In genomic region chr6:42136508-42137191, GRCh38 we compare ENCODE assay signal across 8 cellular contexts. TPM values are rescaled to one million over a fixed set of nuclear protein-coding genes. Genes with fewer than 3 reads are reported as not detected.
A peak's percentile ranks its signal among the peaks of the same experiment; 100 is the strongest.
DNase-seq lines count a peak whose midpoint lies in the region; ATAC-seq, FAIRE-seq and TF ChIP-seq lines count a peak whose summit lies in the region.

No MANE protein-coding gene starts in this region.

- no peaks in the 10 kb centered on the region for H3K9me3 ChIP-seq in HEK293 (ENCODE audit: control insufficient read depth, insufficient read depth, low read depth, low read length)
- H3K9me3 ChIP-seq in small intestine (ENCODE audit: control insufficient read depth, low read depth): no peaks in the 10 kb centered on the region

- TF ChIP-seq CTCF in HEK293 (tag by site-specific recombination; IDR thresholded peaks at IDR 0.05): peak; percentile 80

- DNase-seq in COLO829 (ENCODE audit: low spot score) (peak; percentile 47), fibroblast of gingiva (ENCODE audit: low read depth) (peak; percentile 19), small intestine (peak; percentile 96), mesenteric fat pad (ENCODE audit: low spot score) (no peak), Ammon's horn (ENCODE audit: low spot score) (no peak)
- DNase-seq in T-helper 2 cell treated with Interferon-gamma antibody and Interleukin-4, amounts not matched to agents 5 μg/mL and 100 μg/mL, for 36 hours (ENCODE audit: low spot score): peak; percentile 9

- no peaks in the 10 kb centered on the region for H3K9me3 Mint-ChIP-seq in T-helper 2 cell treated with Interferon-gamma antibody and Interleukin-4, amounts not matched to agents 5 μg/mL and 100 μg/mL, for 36 hours

- peaks cover 23% of the 10 kb centered on the region for H3K4me1 ChIP-seq in HEK293 (ENCODE audit: control insufficient read depth, insufficient read depth, low read length)
- H3K4me1 ChIP-seq in small intestine (ENCODE audit: control insufficient read depth in 2 of 2, insufficient read depth in 1 of 2, low read depth in 1 of 2, low read length in 1 of 2): peaks cover 2% of the 10 kb centered on the region in 2 donors

- H3K36me3 ChIP-seq in HEK293 (ENCODE audit: control insufficient read depth in 2 of 2, insufficient read depth in 1 of 2, low read length in 2 of 2) (no peaks in the 10 kb centered on the region), small intestine (ENCODE audit: control insufficient read depth in 2 of 2, insufficient read depth in 2 of 2, low read length in 2 of 2) (no peaks in the 10 kb centered on the region)

- POLR2A ChIA-PET in HEK293 (lab: Yijun Ruan, JAX): interaction anchor here (1.0 to 1.1 kb wide), 2 partner anchors 15 to 86 kb away, joined by 3 to 4 read pairs; partner anchors contain the start of gene TAF8

- H3K27me3 Mint-ChIP-seq in T-helper 2 cell treated with Interferon-gamma antibody and Interleukin-4, amounts not matched to agents 5 μg/mL and 100 μg/mL, for 36 hours (ENCODE audit: low read depth): peaks cover 28% of the 10 kb centered on the region

- no peak overlapping the region for H3K27ac Mint-ChIP-seq in T-helper 2 cell treated with Interferon-gamma antibody and Interleukin-4, amounts not matched to agents 5 μg/mL and 100 μg/mL, for 36 hours

- H3K4me3 Mint-ChIP-seq in T-helper 2 cell treated with Interferon-gamma antibody and Interleukin-4, amounts not matched to agents 5 μg/mL and 100 μg/mL, for 36 hours: no peak overlapping the region

- CTCF ChIA-PET in HEK293 (lab: Yijun Ruan, JAX): interaction anchor here (0.6 to 2.3 kb wide), 8 partner anchors 27 to 712 kb away, joined by 3 to 8 read pairs (median 3); no protein-coding TSS in a partner anchor

- H3K4me1 Mint-ChIP-seq in T-helper 2 cell treated with Interferon-gamma antibody and Interleukin-4, amounts not matched to agents 5 μg/mL and 100 μg/mL, for 36 hours (ENCODE audit: low read depth): peaks cover 6% of the 10 kb centered on the region

- no peaks in the 10 kb centered on the region for H3K36me3 Mint-ChIP-seq in T-helper 2 cell treated with Interferon-gamma antibody and Interleukin-4, amounts not matched to agents 5 μg/mL and 100 μg/mL, for 36 hours (ENCODE audit: low read depth)

- 13 to 40% (median 26%) methylated on average over 14 of the region's 14 CpGs for WGBS in small intestine, 3 donors

- no peak for FAIRE-seq in small intestine (lab: Jason Lieb, UNC)

- ATAC-seq in HG03139 (IDR thresholded peaks at IDR 0.05; ENCODE audit: unreplicated experiment): no peak

- H3K27me3 ChIP-seq in small intestine (ENCODE audit: control insufficient read depth in 2 of 2, insufficient read depth in 2 of 2, low read length in 2 of 2): peaks cover 0 to under 1% of the 10 kb centered on the region in 2 donors

- H3K4me3 ChIP-seq in HEK293 (ENCODE audit: low read depth, low read length) (no peak overlapping the region), small intestine (ENCODE audit: low read depth in 1 of 2, low read length in 2 of 2) (no peak overlapping the region)

- H3K27ac ChIP-seq in HEK293 (ENCODE audit: extremely low read depth, low read depth, low read length) (peak overlapping the region; percentile 56), small intestine (ENCODE audit: low read depth in 1 of 2, low read length in 1 of 2) (peak overlapping the region; percentile 96 to 97)

TF ChIP-seq in HEK293, 187 proteins besides CTCF, POLR2A, EP300 and RAD21 (continues in another document):
- TF ChIP-seq ZNF18 (tag by site-specific recombination; IDR thresholded peaks at IDR 0.05) (peak; percentile 67; the same call in 1 of the 2 replicates), ZBTB20 (tag by site-specific recombination; IDR thresholded peaks at IDR 0.05) (peak; percentile 56; the same call in 1 of the 2 replicates), ZNF571 (tag by site-specific recombination; IDR thresholded peaks at IDR 0.05) (no peak), SP3 (tag by site-specific recombination; IDR thresholded peaks at IDR 0.05) (peak; percentile 71), ZNF341 (tag by site-specific recombination; IDR thresholded peaks at IDR 0.05; ENCODE audit: low read depth) (peak; percentile 77), OSR2 (tag by site-specific recombination; IDR thresholded peaks at IDR 0.05) (peak; percentile 58; the same call in 1 of the 2 replicates), PRDM10 (tag by site-specific recombination; IDR thresholded peaks at IDR 0.05) (peak; percentile 60; the same call in 1 of the 2 replicates), GLIS1 (tag by site-specific recombination; IDR thresholded peaks at IDR 0.05) (peak; percentile 73), ZBTB11 (tag by site-specific recombination; conservative IDR thresholded peaks at IDR 0.05; ENCODE audit: low read depth) (peak; percentile 54), GLIS2 (tag by site-specific recombination; IDR thresholded peaks at IDR 0.05) (peak; percentile 78), ZNF639 (tag by site-specific recombination; IDR thresholded peaks at IDR 0.05) (peak; percentile 48; the same call in 1 of the 2 replicates)

RNA-seq across cellular contexts. Expression of gene C6orf132, which starts 5.8 kb away (rescaled TPM):
- 100 to 1,000 TPM in 2 of 3 donors, 10 to 100 TPM in 1; 44.1 to 198 (median 119) TPM for polyA plus RNA-seq in small intestine
- total RNA-seq in mesenteric fat pad: 1.3 TPM

RNA-seq across cellular contexts. Expression of gene GUCA1A, which starts 36.5 kb away (rescaled TPM):
- under 1 TPM in 1 of 3 donors, not detected in 2; 0.69 TPM for polyA plus RNA-seq in small intestine
- not detected for total RNA-seq in mesenteric fat pad

RNA-seq across cellular contexts. Expression of gene GUCA1B, which starts 58.1 kb away (rescaled TPM):
- polyA plus RNA-seq in small intestine: under 1 TPM in 1 of 3 donors, not detected in 2; 0.36 TPM
- total RNA-seq in mesenteric fat pad: 0.71 TPM

Comparison
In these comparisons a context has a peak if more than half of its experiments do, and no peak if none do; other contexts are left out.
1. DNase-seq: peak in COLO829 (single experiment), T-helper 2 cell treated with Interferon-gamma antibody and Interleukin-4, amounts not matched to agents 5 μg/mL and 100 μg/mL, for 36 hours (single experiment), fibroblast of gingiva (single experiment) and small intestine (single experiment); none in mesenteric fat pad (single experiment) and Ammon's horn (single experiment).